ENCODE assay signal across 23 cellular contexts in genomic region chr2:100186126-100186525, GRCh38. TPM values are rescaled to one million over a fixed set of nuclear protein-coding genes. Genes with fewer than 3 reads are reported as not detected.
DNase-seq lines count a peak whose midpoint lies in the region; ATAC-seq, FAIRE-seq and TF ChIP-seq lines count a peak whose summit lies in the region.
"Had no signal": no experiment of that assay in that cellular context is flagged by ENCODE, and none has a peak within 500 bp of the region (broad histone marks: within the 10 kb centered on the region; RNA-seq: fewer than 3 reads in every experiment).

No MANE protein-coding gene starts in this region.

- no peak for TF ChIP-seq POLR2A in esophagus squamous epithelium (IDR thresholded peaks at IDR 0.05)

- H3K27me3 ChIP-seq in bronchial epithelial cell (ENCODE audit: control insufficient read depth, insufficient read depth, low read length) (no peaks in the 10 kb centered on the region), esophagus squamous epithelium (no peaks in the 10 kb centered on the region)
- H3K27me3 ChIP-seq: BE2C had no signal

- ATAC-seq in stimulated activated naive B cell treated with anti-CD40 and anti-IgM and Interleukin-4, amounts not matched to agents 10 μg/mL and 1 μg/mL and 100 μg/mL, for 72 hours (replicated peaks), result no peak
- ATAC-seq: A549, GM23338, HCT116 had no signal

- peaks cover 4% of the 10 kb centered on the region for H3K9me3 Mint-ChIP-seq in nephron progenitor cell
- H3K9me3 Mint-ChIP-seq in stimulated activated naive B cell treated with anti-CD40 and anti-IgM and Interleukin-4, amounts not matched to agents 10 μg/mL and 1 μg/mL and 100 μg/mL, for 72 hours, result no peaks in the 10 kb centered on the region
- H3K9me3 Mint-ChIP-seq: CD4-positive, alpha-beta memory T cell; GM23338; H9 had no signal

- peaks cover 68% of the 10 kb centered on the region for H3K4me1 Mint-ChIP-seq in nephron progenitor cell
- peaks cover 10 to 20% of the 10 kb centered on the region in 2 donors for H3K4me1 Mint-ChIP-seq in stimulated activated naive B cell treated with anti-CD40 and anti-IgM and Interleukin-4, amounts not matched to agents 10 μg/mL and 1 μg/mL and 100 μg/mL, for 72 hours
- H3K4me1 Mint-ChIP-seq: CD4-positive, alpha-beta memory T cell had no signal

- intact Hi-C loops in esophagus squamous epithelium (cut with DNase I), result no loop called here

- TF ChIP-seq CTCF in GM10266 (IDR thresholded peaks at IDR 0.05; ENCODE audit: control insufficient read depth, insufficient read depth, low read depth, missing control alignments) (no peak), bronchial epithelial cell (IDR thresholded peaks at IDR 0.05; ENCODE audit: insufficient read depth, low read length, severe bottlenecking) (no peak), nephron progenitor cell (IDR thresholded peaks at IDR 0.05) (no peak), esophagus squamous epithelium (IDR thresholded peaks at IDR 0.05) (no peak)

- H3K36me3 ChIP-seq in bronchial epithelial cell (ENCODE audit: control insufficient read depth, insufficient read depth, low read length), result no peaks in the 10 kb centered on the region
- H3K36me3 ChIP-seq in esophagus squamous epithelium, result no peaks in the 10 kb centered on the region
- H3K36me3 ChIP-seq: BE2C had no signal

- FAIRE-seq in bronchial epithelial cell (lab: Jason Lieb, UNC), result peak; percentile 81
- FAIRE-seq: A549, GM12892 had no signal

- H3K27ac ChIP-seq in esophagus squamous epithelium, result no peak overlapping the region
- H3K27ac ChIP-seq: A549 had no signal

- no peak overlapping the region for H3K4me3 Mint-ChIP-seq in nephron progenitor cell
- H3K4me3 Mint-ChIP-seq in stimulated activated naive B cell treated with anti-CD40 and anti-IgM and Interleukin-4, amounts not matched to agents 10 μg/mL and 1 μg/mL and 100 μg/mL, for 72 hours, result no peak overlapping the region
- H3K4me3 Mint-ChIP-seq: CD4-positive, alpha-beta memory T cell; GM23338; H9 had no signal

- DNase-seq in GM10266 (ENCODE audit: extremely low spot score) (peak; percentile 3), bronchial epithelial cell (ENCODE audit: low read depth) (no peak), nephron progenitor cell (no peak), hippocampal formation (lab: John Stamatoyannopoulos, UW) (no peak), esophagus squamous epithelium (lab: John Stamatoyannopoulos, UW) (no peak)
- DNase-seq in stimulated activated naive B cell treated with anti-CD40 and anti-IgM and Interleukin-4, amounts not matched to agents 10 μg/mL and 1 μg/mL and 100 μg/mL, for 72 hours, result no peak
- no peak for DNase-seq in stimulated activated CD4-positive, alpha-beta T cell treated with anti-CD3 and anti-CD28 coated beads, Interleukin-1b, Interleukin-23, amount 100 ng/mL, for 48 hours
- DNase-seq: 8988T; ACHN; AML-193; BE2C; C1 segment of cervical spinal cord; Calu3; CD4-positive, alpha-beta memory T cell; COR-L47; DMS53; DMS79 treated with DMSO at 0.1 percent for 48 hours; GF-D8; H9 had no signal

- H3K9me3 ChIP-seq in esophagus squamous epithelium, result no peaks in the 10 kb centered on the region
- H3K9me3 ChIP-seq: A549, BE2C had no signal

- H3K27me3 Mint-ChIP-seq in nephron progenitor cell (ENCODE audit: low read depth, poor library complexity), result peaks cover 19% of the 10 kb centered on the region
- no peaks in the 10 kb centered on the region for H3K27me3 Mint-ChIP-seq in stimulated activated naive B cell treated with anti-CD40 and anti-IgM and Interleukin-4, amounts not matched to agents 10 μg/mL and 1 μg/mL and 100 μg/mL, for 72 hours

- H3K36me3 Mint-ChIP-seq in nephron progenitor cell (ENCODE audit: low read depth), result no peaks in the 10 kb centered on the region
- no peaks in the 10 kb centered on the region for H3K36me3 Mint-ChIP-seq in stimulated activated naive B cell treated with anti-CD40 and anti-IgM and Interleukin-4, amounts not matched to agents 10 μg/mL and 1 μg/mL and 100 μg/mL, for 72 hours
- H3K36me3 Mint-ChIP-seq: CD4-positive, alpha-beta memory T cell had no signal

- 71 to 89% methylated on average over 8 of the region's 8 CpGs for WGBS in esophagus squamous epithelium, 2 donors

- no peak overlapping the region for H3K4me3 ChIP-seq in bronchial epithelial cell (ENCODE audit: low read depth, low read length)
- no peak overlapping the region for H3K4me3 ChIP-seq in esophagus squamous epithelium
- H3K4me3 ChIP-seq: A549, GM23338 had no signal

- no peaks in the 10 kb centered on the region for H3K4me1 ChIP-seq in esophagus squamous epithelium
- H3K4me1 ChIP-seq: A549, BE2C had no signal

- H3K27ac Mint-ChIP-seq in nephron progenitor cell, result peak overlapping the region; percentile 41
- no peak overlapping the region for H3K27ac Mint-ChIP-seq in stimulated activated naive B cell treated with anti-CD40 and anti-IgM and Interleukin-4, amounts not matched to agents 10 μg/mL and 1 μg/mL and 100 μg/mL, for 72 hours
- H3K27ac Mint-ChIP-seq: CD4-positive, alpha-beta memory T cell; GM23338; H9 had no signal

RNA-seq across cellular contexts. Expression of gene AFF3, which starts 43.7 kb away (rescaled TPM):
- 0.13 TPM in 1 of 2 replicates, not detected in the other for total RNA-seq in bronchial epithelial cell
- 1 to 10 TPM; 1.2 to 9.7 (median 3.8) TPM for total RNA-seq in esophagus squamous epithelium
- total RNA-seq: Calu3 had no signal
